ENCODE assay signal across 8 cellular contexts in genomic region chr5:178234753-178235599, GRCh38. TPM values are rescaled to one million over a fixed set of nuclear protein-coding genes. Genes with fewer than 3 reads are reported as not detected.
A peak's percentile ranks its signal among the peaks of the same experiment; 100 is the strongest.
DNase-seq lines count a peak whose midpoint lies in the region; ATAC-seq and TF ChIP-seq lines count a peak whose summit lies in the region.

No MANE protein-coding gene starts in this region.

- H3K27me3 ChIP-seq in adrenal gland: no peaks in the 10 kb centered on the region
- no peaks in the 10 kb centered on the region for H3K27me3 ChIP-seq in right cardiac atrium (ENCODE audit: control insufficient read depth, insufficient read depth)

- peak; percentile 89 for DNase-seq in ELF-1 (ENCODE audit: low read depth, low spot score)
- peak; percentile 75 for DNase-seq in Jurkat, Clone E6-1 (ENCODE audit: low read depth, low spot score)
- peak; percentile 63 to 86 (median 71) for DNase-seq in adrenal gland
- peak; percentile 76 to 93 (median 86) for DNase-seq in right cardiac atrium
- DNase-seq in skeletal muscle cell (ENCODE audit: low read depth): peak; percentile 14

- H3K36me3 Mint-ChIP-seq in T-helper 1 cell treated with Interleukin-12 subunit alpha and Interleukin-12 subunit beta and Interleukin-4 antibody, amounts not matched to agents 30 μg/mL and 1 μg/mL, for 36 hours (ENCODE audit: low read depth): peaks cover 15% of the 10 kb centered on the region

- intact Hi-C loops in adrenal gland (cut with DNase I) (no loop called here), right cardiac atrium (cut with DNase I) (no loop called here)

- no peak overlapping the region for H3K4me3 ChIP-seq in Jurkat, Clone E6-1 (ENCODE audit: low read length)
- no peak overlapping the region for H3K4me3 ChIP-seq in adrenal gland
- H3K4me3 ChIP-seq in right cardiac atrium (ENCODE audit: low read length): no peak overlapping the region
- H3K4me3 ChIP-seq in skeletal muscle cell (ENCODE audit: low read depth, low read length): no peak overlapping the region

- no peaks in the 10 kb centered on the region for H3K9me3 ChIP-seq in adrenal gland (replicated peaks in 1 of 3)
- no peaks in the 10 kb centered on the region for H3K9me3 ChIP-seq in right cardiac atrium (ENCODE audit: control insufficient read depth, low read length)

- peaks cover 25 to 66% of the 10 kb centered on the region in 2 donors for H3K4me1 ChIP-seq in adrenal gland (replicated peaks in 1 of 2)
- H3K4me1 ChIP-seq in right cardiac atrium (ENCODE audit: control insufficient read depth, insufficient read depth, low read length): peaks cover 18% of the 10 kb centered on the region

- no peaks in the 10 kb centered on the region for H3K27me3 Mint-ChIP-seq in T-helper 1 cell treated with Interleukin-12 subunit alpha and Interleukin-12 subunit beta and Interleukin-4 antibody, amounts not matched to agents 30 μg/mL and 1 μg/mL, for 36 hours (ENCODE audit: low read depth)

- peak overlapping the region in 2 of 5 donors; percentile 18 to 32 for H3K27ac ChIP-seq in adrenal gland
- no peak overlapping the region for H3K27ac ChIP-seq in right cardiac atrium (ENCODE audit: low read length)

- peaks cover 0 to 3% of the 10 kb centered on the region in 2 donors for H3K36me3 ChIP-seq in adrenal gland (replicated peaks in 1 of 2)

- TF ChIP-seq CTCF in adrenal gland (IDR thresholded peaks at IDR 0.05): peak; percentile 33 to 67 (median 58)

- TF ChIP-seq POLR2A in adrenal gland (IDR thresholded peaks at IDR 0.05): no peak

- peaks cover 45% of the 10 kb centered on the region for H3K4me1 Mint-ChIP-seq in T-helper 1 cell treated with Interleukin-12 subunit alpha and Interleukin-12 subunit beta and Interleukin-4 antibody, amounts not matched to agents 30 μg/mL and 1 μg/mL, for 36 hours (ENCODE audit: low read depth)

- no peak for ATAC-seq in right cardiac atrium
- ATAC-seq in HG03439 (IDR thresholded peaks at IDR 0.05; ENCODE audit: unreplicated experiment): no peak
- no peak for ATAC-seq in GM18870 (IDR thresholded peaks at IDR 0.05; ENCODE audit: unreplicated experiment)

- peak overlapping the region; percentile 4 for H3K27ac Mint-ChIP-seq in T-helper 1 cell treated with Interleukin-12 subunit alpha and Interleukin-12 subunit beta and Interleukin-4 antibody, amounts not matched to agents 30 μg/mL and 1 μg/mL, for 36 hours

- no peaks in the 10 kb centered on the region for H3K9me3 Mint-ChIP-seq in T-helper 1 cell treated with Interleukin-12 subunit alpha and Interleukin-12 subunit beta and Interleukin-4 antibody, amounts not matched to agents 30 μg/mL and 1 μg/mL, for 36 hours

- WGBS in adrenal gland, 4 donors: 26 to 47% (median 30%) methylated on average over 5 to 12 of the region's 12 CpGs
- 24% methylated on average over 12 of the region's 12 CpGs for WGBS in right cardiac atrium

- H3K4me3 Mint-ChIP-seq in T-helper 1 cell treated with Interleukin-12 subunit alpha and Interleukin-12 subunit beta and Interleukin-4 antibody, amounts not matched to agents 30 μg/mL and 1 μg/mL, for 36 hours: peak overlapping the region; percentile 16

RNA-seq across cellular contexts. Expression of gene PHYKPL, which starts 2.4 kb away (rescaled TPM):
- 47.3 TPM for polyA plus RNA-seq in Jurkat, Clone E6-1 (2012; ENCODE audit: insufficient read depth, insufficient read length)
- 10 to 100 TPM; 15.0 to 93.2 (median 62.4) TPM for total RNA-seq in adrenal gland
- polyA plus RNA-seq in adrenal gland: 100 to 1,000 TPM in 1 of 3 donors, 10 to 100 TPM in 2; 21.2 to 125 (median 89.6) TPM
- total RNA-seq in right cardiac atrium: 10 to 100 TPM; 41.0 to 53.6 (median 48.5) TPM
- polyA plus RNA-seq in right cardiac atrium: 35.3 TPM

RNA-seq across cellular contexts. Expression of gene HNRNPAB, which starts 30.6 kb away (rescaled TPM):
- 353 TPM for polyA plus RNA-seq in Jurkat, Clone E6-1 (2012; ENCODE audit: insufficient read depth, insufficient read length)
- total RNA-seq in adrenal gland (100 to 1,000 TPM in 7 of 8 donors, 10 to 100 TPM in 1; 96.3 to 265 (median 117) TPM), right cardiac atrium (100 to 1,000 TPM in 1 of 4 donors, 10 to 100 TPM in 3; 75.3 to 125 (median 86.9) TPM)
- polyA plus RNA-seq in adrenal gland (100 to 1,000 TPM; 112 to 195 (median 146) TPM), right cardiac atrium (88.2 TPM)

RNA-seq across cellular contexts. Expression of gene GMCL2, which starts 47.8 kb away (rescaled TPM):
- polyA plus RNA-seq in Jurkat, Clone E6-1 (2012; ENCODE audit: insufficient read depth, insufficient read length): not detected
- total RNA-seq in adrenal gland (not detected), right cardiac atrium (not detected)
- polyA plus RNA-seq in adrenal gland (not detected), right cardiac atrium (not detected)

Comparison
In these comparisons a context has a peak if more than half of its experiments do, and no peak if none do; other contexts are left out.
1. DNase-seq: peak in every context shown above with its lines; median percentile 89 in ELF-1; 86 in right cardiac atrium; 75 in Jurkat, Clone E6-1; 71 in adrenal gland; 14 in skeletal muscle cell.